8 cellular contexts compared by ENCODE assay signal in genomic region chr17:74873036-74873873, GRCh38. TPM values are rescaled to one million over a fixed set of nuclear protein-coding genes. Genes with fewer than 3 reads are reported as not detected.
DNase-seq lines count a peak whose midpoint lies in the region; ATAC-seq and TF ChIP-seq lines count a peak whose summit lies in the region.

No MANE protein-coding gene starts in this region.

- H3K27me3 Mint-ChIP-seq in CD4-positive, alpha-beta memory T cell = no peaks in the 10 kb centered on the region
- H3K27me3 Mint-ChIP-seq in activated CD4-positive, alpha-beta memory T cell treated with anti-CD3 and anti-CD28 coated beads, Interleukin-2, amount 10 ng/mL, durations not matched to agents 7 days and 5 days = no peaks in the 10 kb centered on the region

- no peaks in the 10 kb centered on the region for H3K9me3 ChIP-seq in CD4-positive, alpha-beta memory T cell (ENCODE audit: control insufficient read depth in 1 of 2, low read length in 2 of 2)
- no peaks in the 10 kb centered on the region for H3K9me3 ChIP-seq in duodenal mucosa (ENCODE audit: control insufficient read depth in 1 of 2, low read length in 2 of 2)
- no peaks in the 10 kb centered on the region for H3K9me3 ChIP-seq in right lobe of liver

- H3K36me3 ChIP-seq in CD4-positive, alpha-beta memory T cell (ENCODE audit: insufficient read depth, low read length) = no peaks in the 10 kb centered on the region
- H3K36me3 ChIP-seq in duodenal mucosa (ENCODE audit: control insufficient read depth in 1 of 2, insufficient read depth in 2 of 2, low read length in 2 of 2) (no peaks in the 10 kb centered on the region), right lobe of liver (no peaks in the 10 kb centered on the region)

- H3K27ac ChIP-seq in CD4-positive, alpha-beta memory T cell (ENCODE audit: low read depth, low read length) = peak overlapping the region; percentile 90
- H3K27ac ChIP-seq in duodenal mucosa (ENCODE audit: low read depth, low read length) (peak overlapping the region; percentile 85), right lobe of liver (peak overlapping the region; percentile 69 to 90 (median 84))

- no peak for TF ChIP-seq CTCF in right lobe of liver (IDR thresholded peaks at IDR 0.05)

- ATAC-seq in GM19455 (IDR thresholded peaks at IDR 0.05; ENCODE audit: unreplicated experiment) (peak; percentile 86), right lobe of liver (peak; percentile 88 to 95 (median 93))

- peaks cover 10 to 27% (median 17%) of the 10 kb centered on the region in 4 donors for H3K4me1 Mint-ChIP-seq in CD4-positive, alpha-beta memory T cell
- H3K4me1 Mint-ChIP-seq in activated CD4-positive, alpha-beta memory T cell treated with anti-CD3 and anti-CD28 coated beads, Interleukin-2, amount 10 ng/mL, durations not matched to agents 7 days and 5 days = peaks cover 40% of the 10 kb centered on the region

- WGBS in right lobe of liver (ENCODE audit: insufficient coverage, low coverage, low lambda C conversion rate, missing lambda C conversion rate) = 1% methylated on average over 39 of the region's 55 CpGs

- CTCF ChIA-PET in CD4-positive, alpha-beta memory T cell (lab: Charles Lee; ENCODE audit: partially characterized antibody) = interaction anchor here (0.7 to 1.6 kb wide), 10 partner anchors 9 to 216 kb away, joined by 3 to 11 read pairs (median 4); partner anchors contain the start of gene RAB37
- CTCF ChIA-PET in activated CD4-positive, alpha-beta memory T cell treated with anti-CD3 and anti-CD28 coated beads, Interleukin-2, amount 10 ng/mL, durations not matched to agents 7 days and 5 days (lab: Charles Lee) = interaction anchor here (0.6 to 3.9 kb wide), 17 partner anchors 9 to 397 kb away, joined by 3 to 33 read pairs (median 4); partner anchors contain the start of genes MIF4GD, OTOP2 and RAB37

- DNase-seq in CD4-positive, alpha-beta memory T cell = peak; percentile 97 to 100 (median 99)
- DNase-seq in HK-2 (ENCODE audit: unreplicated experiment) = peak; percentile 99
- peak; percentile 100 for DNase-seq in NCI-H82 treated with DMSO at 0.1 percent for 48 hours (lab: John Stamatoyannopoulos, UW; ENCODE audit: unreplicated experiment)
- peak; percentile 100 for DNase-seq in activated CD4-positive, alpha-beta memory T cell treated with anti-CD3 and anti-CD28 coated beads, Interleukin-2, amount 10 ng/mL, durations not matched to agents 7 days and 5 days
- peak; percentile 99 for DNase-seq in right lobe of liver
- peak; percentile 99 for DNase-seq in stimulated activated CD4-positive, alpha-beta T cell treated with anti-CD3 and anti-CD28 coated beads, Interleukin-4, amount 100 ng/mL, for 24 hours

- intact Hi-C loops in CD4-positive, alpha-beta memory T cell (cut with micrococcal nuclease) = loop anchor here (1.0 to 5.0 kb wide), 4 partner anchors 21 to 416 kb away; partner anchors contain the start of genes NHERF1 and SLC25A19
- intact Hi-C loops in right lobe of liver (cut with DNase I) = no loop called here

- H3K27me3 ChIP-seq in CD4-positive, alpha-beta memory T cell (ENCODE audit: insufficient read depth, low read length) = no peaks in the 10 kb centered on the region
- H3K27me3 ChIP-seq in duodenal mucosa (ENCODE audit: control insufficient read depth in 1 of 2, insufficient read depth in 2 of 2, low read length in 2 of 2) (no peaks in the 10 kb centered on the region), right lobe of liver (no peaks in the 10 kb centered on the region)

- peak; percentile 93 for TF ChIP-seq POLR2A in right lobe of liver (IDR thresholded peaks at IDR 0.05)

- H3K9ac ChIP-seq in duodenal mucosa (ENCODE audit: low read depth in 1 of 2, low read length in 2 of 2) = peak overlapping the region; percentile 86 to 88

- H3K27ac Mint-ChIP-seq in CD4-positive, alpha-beta memory T cell = peak overlapping the region; percentile 90 to 98 (median 98)
- peak overlapping the region; percentile 86 for H3K27ac Mint-ChIP-seq in activated CD4-positive, alpha-beta memory T cell treated with anti-CD3 and anti-CD28 coated beads, Interleukin-2, amount 10 ng/mL, durations not matched to agents 7 days and 5 days

- peak overlapping the region; percentile 87 to 98 (median 94) for H3K4me3 Mint-ChIP-seq in CD4-positive, alpha-beta memory T cell
- peak overlapping the region; percentile 96 for H3K4me3 Mint-ChIP-seq in activated CD4-positive, alpha-beta memory T cell treated with anti-CD3 and anti-CD28 coated beads, Interleukin-2, amount 10 ng/mL, durations not matched to agents 7 days and 5 days

- peaks cover 22% of the 10 kb centered on the region for H3K4me1 ChIP-seq in CD4-positive, alpha-beta memory T cell (ENCODE audit: insufficient read depth, low read length)
- H3K4me1 ChIP-seq in duodenal mucosa (ENCODE audit: control insufficient read depth in 1 of 2, insufficient read depth in 2 of 2, low read length in 2 of 2) (peaks cover 17 to 24% of the 10 kb centered on the region in 2 donors), right lobe of liver (peaks cover 0 to 12% (median 4%) of the 10 kb centered on the region in 4 donors)

- POLR2A ChIA-PET in CD4-positive, alpha-beta memory T cell (lab: Charles Lee; ENCODE audit: partially characterized antibody) = interaction anchor here (0.7 to 3.5 kb wide), 26 partner anchors 8 to 794 kb away, joined by 3 to 20 read pairs (median 6); partner anchors contain the start of genes GGA3, GRB2, HID1 and MIF4GD
- POLR2A ChIA-PET in activated CD4-positive, alpha-beta memory T cell treated with anti-CD3 and anti-CD28 coated beads, Interleukin-2, amount 10 ng/mL, durations not matched to agents 7 days and 5 days (lab: Charles Lee) = interaction anchor here (0.8 to 2.5 kb wide), 44 partner anchors 9 to 583 kb away, joined by 3 to 18 read pairs (median 4); partner anchors contain the start of genes ATP5PD, FADS6, GGA3 and GRB2

- peaks cover 0 to 2% (median 0%) of the 10 kb centered on the region in 8 donors for H3K9me3 Mint-ChIP-seq in CD4-positive, alpha-beta memory T cell
- no peaks in the 10 kb centered on the region for H3K9me3 Mint-ChIP-seq in activated CD4-positive, alpha-beta memory T cell treated with anti-CD3 and anti-CD28 coated beads, Interleukin-2, amount 10 ng/mL, durations not matched to agents 7 days and 5 days

- peak overlapping the region; percentile 79 to 84 for H3K4me3 ChIP-seq in CD4-positive, alpha-beta memory T cell (ENCODE audit: low read length in 2 of 2)
- H3K4me3 ChIP-seq in duodenal mucosa (ENCODE audit: low read depth in 1 of 2, low read length in 2 of 2) (peak overlapping the region; percentile 86 to 90), right lobe of liver (peak overlapping the region; percentile 60 to 74 (median 62))

- no peaks in the 10 kb centered on the region for H3K36me3 Mint-ChIP-seq in CD4-positive, alpha-beta memory T cell
- peaks cover 11% of the 10 kb centered on the region for H3K36me3 Mint-ChIP-seq in activated CD4-positive, alpha-beta memory T cell treated with anti-CD3 and anti-CD28 coated beads, Interleukin-2, amount 10 ng/mL, durations not matched to agents 7 days and 5 days (ENCODE audit: low read depth)

RNA-seq across cellular contexts. Expression of gene FDXR, which starts 0.5 kb away (rescaled TPM):
- 10 to 100 TPM; 16.6 to 21.8 TPM for total RNA-seq in CD4-positive, alpha-beta memory T cell
- 1 to 10 TPM; 2.7 to 4.6 TPM for polyA plus RNA-seq in CD4-positive, alpha-beta memory T cell
- 10 to 100 TPM; 22.9 to 24.0 TPM for total RNA-seq in activated CD4-positive, alpha-beta memory T cell treated with anti-CD3 and anti-CD28 coated beads, Interleukin-2, amount 10 ng/mL, durations not matched to agents 7 days and 5 days
- total RNA-seq in right lobe of liver = 10 to 100 TPM in 2 of 6 experiments, 1 to 10 TPM in 4; 7.7 to 18.7 (median 8.6) TPM

RNA-seq across cellular contexts. Expression of gene GRIN2C, which starts 13.6 kb away (rescaled TPM):
- total RNA-seq in CD4-positive, alpha-beta memory T cell = under 1 TPM in 1 of 2 experiments, not detected in 1; 0.09 TPM
- not detected for polyA plus RNA-seq in CD4-positive, alpha-beta memory T cell
- under 1 TPM in 1 of 2 experiments, not detected in 1; 0.45 TPM for total RNA-seq in activated CD4-positive, alpha-beta memory T cell treated with anti-CD3 and anti-CD28 coated beads, Interleukin-2, amount 10 ng/mL, durations not matched to agents 7 days and 5 days
- under 1 TPM in 2 of 6 experiments, not detected in 4; 0.10 to 0.13 TPM for total RNA-seq in right lobe of liver

RNA-seq across cellular contexts. Expression of gene FADS6, which starts 20.2 kb away (rescaled TPM):
- total RNA-seq in CD4-positive, alpha-beta memory T cell = not detected
- not detected for polyA plus RNA-seq in CD4-positive, alpha-beta memory T cell
- not detected for total RNA-seq in activated CD4-positive, alpha-beta memory T cell treated with anti-CD3 and anti-CD28 coated beads, Interleukin-2, amount 10 ng/mL, durations not matched to agents 7 days and 5 days
- 1 to 10 TPM; 2.1 to 6.1 (median 3.7) TPM for total RNA-seq in right lobe of liver

RNA-seq across cellular contexts. Expression of gene USH1G, which starts 49.8 kb away (rescaled TPM):
- not detected for total RNA-seq in CD4-positive, alpha-beta memory T cell
- polyA plus RNA-seq in CD4-positive, alpha-beta memory T cell = not detected
- total RNA-seq in activated CD4-positive, alpha-beta memory T cell treated with anti-CD3 and anti-CD28 coated beads, Interleukin-2, amount 10 ng/mL, durations not matched to agents 7 days and 5 days = not detected
- not detected for total RNA-seq in right lobe of liver

RNA-seq across cellular contexts. Expression of gene OTOP2, which starts 50.8 kb away (rescaled TPM):
- not detected for total RNA-seq in CD4-positive, alpha-beta memory T cell
- not detected for polyA plus RNA-seq in CD4-positive, alpha-beta memory T cell
- total RNA-seq in activated CD4-positive, alpha-beta memory T cell treated with anti-CD3 and anti-CD28 coated beads, Interleukin-2, amount 10 ng/mL, durations not matched to agents 7 days and 5 days = not detected
- not detected for total RNA-seq in right lobe of liver

Comparison
In these comparisons a context has a peak if more than half of its experiments do, and no peak if none do; other contexts are left out.
1. Peak in every context shown above with its lines: DNase-seq, ATAC-seq, H3K4me3 ChIP-seq and H3K27ac ChIP-seq.